In the genomic region with DNA sequence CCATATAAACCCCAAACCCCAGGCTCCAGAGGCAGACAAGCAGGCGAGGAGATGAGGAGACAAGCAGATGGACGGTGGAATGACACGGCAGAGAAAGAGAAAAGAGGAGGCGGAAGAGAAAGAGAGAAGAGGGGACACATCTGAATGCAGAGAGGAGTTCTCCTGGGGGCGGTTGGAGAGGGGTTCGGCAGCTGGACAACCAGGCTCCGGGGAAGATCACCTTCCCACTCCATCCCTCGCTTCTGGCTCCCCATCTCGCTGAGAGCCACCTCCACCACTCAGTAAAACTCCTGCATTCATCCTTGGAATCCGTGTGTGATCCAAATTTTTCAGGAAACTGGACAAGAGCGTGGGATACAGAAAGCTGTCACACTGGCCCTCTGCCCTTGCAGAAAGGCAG, we compare ENCODE assay signal across 29 cellular contexts.
"Had no signal": no experiment of that assay in that cellular context is flagged by ENCODE, and none has a peak within 500 bp of the region (broad histone marks: within the 10 kb centered on the region; RNA-seq: fewer than 3 reads in every experiment).

No MANE protein-coding gene starts in this region.

- H3K9me3 ChIP-seq: colonic mucosa, gastrocnemius medialis had no signal

- H3K27me3 Mint-ChIP-seq: dendritic cell treated with granulocyte-macrophage colony-stimulating factor and Interleukin-4, amounts not matched to agents 40 ng/mL and 50 ng/mL, for 4 days; effector memory CD8-positive, alpha-beta T cell had no signal

- H3K4me1 Mint-ChIP-seq: endodermal cell had no signal

- H3K4me3 ChIP-seq: colonic mucosa, coronary artery, dorsolateral prefrontal cortex, esophagus muscularis mucosa, esophagus squamous epithelium, gastrocnemius medialis, gastroesophageal sphincter, heart left ventricle, heart right ventricle had no signal

- H3K4me3 Mint-ChIP-seq: dendritic cell treated with granulocyte-macrophage colony-stimulating factor and Interleukin-4, amounts not matched to agents 40 ng/mL and 50 ng/mL, for 4 days; effector memory CD8-positive, alpha-beta T cell; endodermal cell had no signal

- ATAC-seq: effector memory CD8-positive, alpha-beta T cell; esophagus mucosa; foreskin keratinocyte; gastrocnemius medialis; gastroesophageal sphincter; heart left ventricle; heart right ventricle had no signal

- H3K27ac ChIP-seq: colonic mucosa, coronary artery, dorsolateral prefrontal cortex, epithelial cell of prostate, esophagus muscularis mucosa, esophagus squamous epithelium, foreskin keratinocyte, gastrocnemius medialis, gastroesophageal sphincter, heart left ventricle, heart right ventricle had no signal

- H3K27me3 ChIP-seq: colonic mucosa, dorsolateral prefrontal cortex, esophagus muscularis mucosa, esophagus squamous epithelium, foreskin keratinocyte, gastrocnemius medialis, gastroesophageal sphincter, heart left ventricle, heart right ventricle had no signal

- H3K27ac Mint-ChIP-seq: dendritic cell treated with granulocyte-macrophage colony-stimulating factor and Interleukin-4, amounts not matched to agents 40 ng/mL and 50 ng/mL, for 4 days; effector memory CD8-positive, alpha-beta T cell; endodermal cell had no signal

- FAIRE-seq: colon, endometrium, endothelial cell of umbilical vein, frontal cortex had no signal

- H3K36me3 ChIP-seq: colonic mucosa, esophagus muscularis mucosa, esophagus squamous epithelium, gastrocnemius medialis, gastroesophageal sphincter, heart left ventricle, heart right ventricle had no signal

- DNase-seq: colonic mucosa; cortex of kidney; dermis blood vessel endothelial cell; effector CD4-positive, alpha-beta T cell; effector CD8-positive, alpha-beta T cell; effector memory CD4-positive, alpha-beta T cell; effector memory CD8-positive, alpha-beta T cell; endodermal cell; erythroblast; esophagus squamous epithelium; foreskin fibroblast; foreskin keratinocyte; foreskin melanocyte; gastrocnemius medialis; glutamatergic neuron; head of caudate nucleus; heart right ventricle had no signal

- H3K4me1 ChIP-seq: colonic mucosa, esophagus muscularis mucosa, esophagus squamous epithelium, foreskin keratinocyte, gastrocnemius medialis, gastroesophageal sphincter, heart left ventricle, heart right ventricle had no signal
